9 cellular contexts compared by ENCODE assay signal in genomic region chr18:40494603-40495002, GRCh38.
"Had no signal": no experiment of that assay in that cellular context is flagged by ENCODE, and none has a peak within 500 bp of the region (broad histone marks: within the 10 kb centered on the region; RNA-seq: fewer than 3 reads in every experiment).

No MANE protein-coding gene starts in this region.

- H3K27ac Mint-ChIP-seq: IgD-negative memory B cell had no signal

- H3K4me1 Mint-ChIP-seq: IgD-negative memory B cell had no signal

- DNase-seq: GM23248, GOT3, H7, KG1 had no signal

- H3K27me3 Mint-ChIP-seq: IgD-negative memory B cell had no signal

- H3K9ac ChIP-seq: GM23248 had no signal

- H3K4me3 Mint-ChIP-seq: IgD-negative memory B cell had no signal

- H3K4me3 ChIP-seq: GM23248, HAP-1 had no signal

- H3K4me1 ChIP-seq: HAP-1 had no signal

- ATAC-seq: HCT116, HepG2 had no signal

- H3K36me3 Mint-ChIP-seq: IgD-negative memory B cell had no signal

- H3K27ac ChIP-seq: GM23248, HL-60 had no signal

- H2AFZ ChIP-seq: GM23248 had no signal

- H3K9me3 ChIP-seq: HAP-1 had no signal

- H3K36me3 ChIP-seq: HAP-1 had no signal
